Comparison of ENCODE assay signal across 15 cellular contexts in genomic region chr17:68424188-68424587, GRCh38. TPM values are rescaled to one million over a fixed set of nuclear protein-coding genes. Genes with fewer than 3 reads are reported as not detected.
A peak's percentile ranks its signal among the peaks of the same experiment; 100 is the strongest.
DNase-seq lines count a peak whose midpoint lies in the region; ATAC-seq and TF ChIP-seq lines count a peak whose summit lies in the region.
"Had no signal": no experiment of that assay in that cellular context is flagged by ENCODE, and none has a peak within 500 bp of the region (broad histone marks: within the 10 kb centered on the region; RNA-seq: fewer than 3 reads in every experiment).

No MANE protein-coding gene starts in this region.

- TF ChIP-seq CTCF in esophagus muscularis mucosa (IDR thresholded peaks at IDR 0.05), result no peak

- no peak for TF ChIP-seq POLR2A in esophagus muscularis mucosa (IDR thresholded peaks at IDR 0.05; ENCODE audit: low read depth)

- TF ChIP-seq EP300 in esophagus muscularis mucosa (IDR thresholded peaks at IDR 0.05), result no peak

- ATAC-seq in sciatic nerve (no peak), GM18511 (IDR thresholded peaks at IDR 0.05; ENCODE audit: unreplicated experiment) (no peak), GM21423 (IDR thresholded peaks at IDR 0.05; ENCODE audit: unreplicated experiment) (no peak), GM18858 (IDR thresholded peaks at IDR 0.05; ENCODE audit: unreplicated experiment) (no peak)
- no peak for ATAC-seq in activated CD4-positive, CD25-positive, alpha-beta regulatory T cell treated with anti-CD3 and anti-CD28 coated beads, Interleukin-2, amount 50 U/mL, for 24 hours

- no peak overlapping the region for H3K27ac ChIP-seq in esophagus muscularis mucosa (replicated peaks in 1 of 4)
- H3K27ac ChIP-seq: BLaER1 treated with 17β-estradiol and CSF1 and Interleukin-3, amounts not matched to agents 10 nM and 100 nM had no signal

- DNase-seq in H4 (ENCODE audit: low spot score) (peak; percentile 1), esophagus muscularis mucosa (ENCODE audit: extremely low spot score) (peak; percentile 68), sciatic nerve (ENCODE audit: low spot score) (peak; percentile 47)
- DNase-seq: CD4-positive, CD25-positive, alpha-beta regulatory T cell; CD8-positive, alpha-beta memory T cell; DMS 273 treated with DMSO at 0.1 percent for 48 hours; DND-41; EL; HFFc6; KG1 had no signal

- H3K27me3 ChIP-seq in esophagus muscularis mucosa, result no peaks in the 10 kb centered on the region
- H3K27me3 ChIP-seq: BLaER1 treated with 17β-estradiol and CSF1 and Interleukin-3, amounts not matched to agents 10 nM and 100 nM had no signal

- H3K36me3 ChIP-seq in esophagus muscularis mucosa, result peaks cover 67 to 100% (median 94%) of the 10 kb centered on the region in 4 donors

- H3K4me1 ChIP-seq in esophagus muscularis mucosa, result no peaks in the 10 kb centered on the region

- no peaks in the 10 kb centered on the region for H3K9me3 ChIP-seq in esophagus muscularis mucosa
- H3K9me3 ChIP-seq: BLaER1 treated with 17β-estradiol and CSF1 and Interleukin-3, amounts not matched to agents 10 nM and 100 nM had no signal

- 87% methylated on average over 10 of the region's 10 CpGs for WGBS in esophagus muscularis mucosa

- H3K4me3 ChIP-seq in esophagus muscularis mucosa, result no peak overlapping the region
- H3K4me3 ChIP-seq: BLaER1 treated with 17β-estradiol and CSF1 and Interleukin-3, amounts not matched to agents 10 nM and 100 nM had no signal

- intact Hi-C loops in esophagus muscularis mucosa (cut with DNase I), result no loop called here
- intact Hi-C loops in sciatic nerve (cut with DNase I), result no loop called here

RNA-seq across cellular contexts. Expression of gene WIPI1, which starts 33.1 kb away (rescaled TPM):
- 66.0 and 70.8 TPM in 2 replicates for total RNA-seq in H4 (2014; rRNA removed; shearing (Covaris generic))
- total RNA-seq in esophagus muscularis mucosa, result 10 to 100 TPM; 27.0 to 59.4 (median 43.5) TPM
- total RNA-seq in sciatic nerve, result 46.5 TPM

Comparison
In these comparisons a context has a peak if more than half of its experiments do, and no peak if none do; other contexts are left out.
1. DNase-seq: peak in every context shown above with its lines; median percentile 68 in esophagus muscularis mucosa; 47 in sciatic nerve; 1 in H4.